Comparison of ENCODE assay signal across 24 cellular contexts in the genomic region with DNA sequence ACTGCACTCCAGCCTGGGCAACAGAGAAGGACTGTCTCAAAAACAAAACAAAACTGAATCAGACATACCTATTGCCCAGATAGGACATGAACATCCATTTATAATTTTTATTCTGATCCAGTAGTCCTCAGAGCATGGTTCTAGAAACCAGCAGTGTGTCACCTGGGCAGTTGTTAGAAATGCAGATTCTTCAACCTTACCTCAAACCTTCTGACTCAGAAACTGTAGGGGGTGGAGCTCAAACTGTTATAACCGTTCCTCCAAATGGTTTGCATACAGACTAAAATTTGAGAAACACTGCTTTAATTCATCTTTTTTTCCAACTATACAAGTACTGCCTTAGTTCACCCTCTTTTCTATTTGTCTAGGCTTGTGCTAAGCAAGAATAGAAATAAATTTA. TPM values are rescaled to one million over a fixed set of nuclear protein-coding genes. Genes with fewer than 3 reads are reported as not detected.
A peak's percentile ranks its signal among the peaks of the same experiment; 100 is the strongest.
DNase-seq lines count a peak whose midpoint lies in the region; ATAC-seq, FAIRE-seq and TF ChIP-seq lines count a peak whose summit lies in the region.
"Had no signal": no experiment of that assay in that cellular context is flagged by ENCODE, and none has a peak within 500 bp of the region (broad histone marks: within the 10 kb centered on the region; RNA-seq: fewer than 3 reads in every experiment).

No MANE protein-coding gene starts in this region.

- dilution Hi-C loops in IMR-90 (cut with HindIII; ENCODE audit: low sequenced_read_pairs, unreplicated experiment) = no loop called here

- H3K27ac ChIP-seq in IMR-90 (ENCODE audit: insufficient read depth, low read length) (no peak overlapping the region), GM12878 (ENCODE audit: control insufficient read depth, insufficient read depth) (no peak overlapping the region), parathyroid adenoma (no peak overlapping the region)
- H3K27ac ChIP-seq in CD8-positive, alpha-beta memory T cell (ENCODE audit: low read depth, low read length) = no peak overlapping the region
- H3K27ac ChIP-seq: gastroesophageal sphincter, spleen, WERI-Rb-1 had no signal

- no peak overlapping the region for H3K14ac ChIP-seq in IMR-90 (replicated peaks; ENCODE audit: low read depth, low read length)

- in situ Hi-C loops in IMR-90 (cut with MboI; ENCODE audit: low sequenced_read_pairs) = no loop called here
- in situ Hi-C loops in GM12878 (cut with MboI) = no loop called here

- H3K36me3 Mint-ChIP-seq in CD8-positive, alpha-beta memory T cell = peaks cover 0 to 35% (median 2%) of the 10 kb centered on the region in 3 donors

- H3K36me3 ChIP-seq in IMR-90 (ENCODE audit: control insufficient read depth, insufficient read depth, low read length) (peaks cover 12% of the 10 kb centered on the region), GM12878 (ENCODE audit: control insufficient read depth in 2 of 2, insufficient read depth in 2 of 2, low read length in 1 of 2) (peaks cover 7 to 11% of the 10 kb centered on the region in 2 experiments; a peak in 3 of 4 replicates), parathyroid adenoma (ENCODE audit: control insufficient read depth, insufficient read depth, low read length) (no peaks in the 10 kb centered on the region)
- peaks cover 11% of the 10 kb centered on the region for H3K36me3 ChIP-seq in CD8-positive, alpha-beta memory T cell (ENCODE audit: insufficient read depth, low read length)

- no peak overlapping the region for H3K9ac ChIP-seq in IMR-90 (ENCODE audit: low read depth, low read length)
- no peak overlapping the region for H3K9ac ChIP-seq in GM12878 (ENCODE audit: control insufficient read depth, insufficient read depth, low read length)
- no peak overlapping the region for H3K9ac ChIP-seq in parathyroid adenoma

- no peak for TF ChIP-seq EP300 in GM12878 (IDR thresholded peaks at IDR 0.05; ENCODE audit: borderline replicate concordance in 1 of 2, control insufficient read depth in 1 of 2, low read depth in 2 of 2, low read length in 2 of 2)

- H4K91ac ChIP-seq in IMR-90 (ENCODE audit: insufficient read depth, low read depth, low read length) = no peak overlapping the region

- no peaks in the 10 kb centered on the region; the same call in 1 of the 2 replicates for H3K9me1 ChIP-seq in IMR-90 (ENCODE audit: insufficient read depth, low read length)

- H3K18ac ChIP-seq in IMR-90 (ENCODE audit: low read depth, low read length) = no peak overlapping the region

- H2BK20ac ChIP-seq in IMR-90 (ENCODE audit: low read depth, low read length) = no peak overlapping the region

- intact Hi-C loops in IMR-90 (cut with micrococcal nuclease) = loop anchor here (5.0 kb wide), 1 partner anchor 97 kb away; a partner anchor contains a TSS
- intact Hi-C loops in GM12878 (cut with micrococcal nuclease; ENCODE audit: unreplicated experiment) = loop anchor here (10.0 kb wide), 1 partner anchor 575 kb away; a partner anchor contains a TSS

- no peak overlapping the region for H4K8ac ChIP-seq in IMR-90 (ENCODE audit: low read depth in 2 of 2, low read length in 2 of 2)

- TF ChIP-seq POLR2A in IMR-90 (IDR thresholded peaks at IDR 0.05; ENCODE audit: low read depth, low read length) = no peak
- TF ChIP-seq POLR2A in GM12878 (IDR thresholded peaks at IDR 0.05; ENCODE audit: low read depth, low read length) = no peak

- SMC1A ChIA-PET in GM12878 (lab: Charles Lee; ENCODE audit: uncharacterized antibody, unreplicated experiment) = no interaction called here

- H3K4me3 ChIP-seq in IMR-90 (ENCODE audit: insufficient read depth, low read depth, low read length) (no peak overlapping the region), GM12878 (no peak overlapping the region), parathyroid adenoma (ENCODE audit: low read depth, low read length) (peak overlapping the region; percentile 56)
- no peak overlapping the region for H3K4me3 ChIP-seq in CD8-positive, alpha-beta memory T cell (ENCODE audit: low read length)
- H3K4me3 ChIP-seq: gastroesophageal sphincter, lung had no signal

- BruUV-seq in IMR-90 (replicated peaks; lab: Mats Ljungman, UMichigan) (no TSS peak), GM12878 (replicated peaks; lab: Mats Ljungman, UMichigan) (no TSS peak)

- no peaks in the 10 kb centered on the region for H3K9me3 ChIP-seq in IMR-90 (ENCODE audit: control insufficient read depth, insufficient read depth, low read length)
- H3K9me3 ChIP-seq in GM12878 (replicated peaks; ENCODE audit: control insufficient read depth, insufficient read depth, low read length) = no peaks in the 10 kb centered on the region
- no peaks in the 10 kb centered on the region for H3K9me3 ChIP-seq in parathyroid adenoma (ENCODE audit: control insufficient read depth, low read length)
- no peaks in the 10 kb centered on the region for H3K9me3 ChIP-seq in CD8-positive, alpha-beta memory T cell (ENCODE audit: low read length)
- H3K9me3 ChIP-seq: gastroesophageal sphincter, spleen had no signal

- no peak overlapping the region for H3K4me3 Mint-ChIP-seq in CD8-positive, alpha-beta memory T cell
- H3K4me3 Mint-ChIP-seq: activated CD8-positive, alpha-beta T cell treated with anti-CD3 and anti-CD28 coated beads, Interleukin-2, amount 10 ng/mL, durations not matched to agents 7 days and 5 days; activated naive CD8-positive, alpha-beta T cell; activated T-cell treated with anti-CD3 and anti-CD28 coated beads, Interleukin-2, amount 50 U/mL, for 72 hours; CD14-positive monocyte; naive thymus-derived CD4-positive, alpha-beta T cell had no signal

- no peak overlapping the region for H2BK15ac ChIP-seq in IMR-90 (ENCODE audit: low read depth, low read length)

- H3K23ac ChIP-seq in IMR-90 (ENCODE audit: low read depth, low read length) = 0 out of 2 replicates have a peak overlapping the region, but pooled peaks have one; percentile 8

- TF ChIP-seq CTCF in IMR-90 (conservative IDR thresholded peaks at IDR 0.05; ENCODE audit: low read depth, low read length) = no peak
- TF ChIP-seq CTCF in GM12878 (IDR thresholded peaks at IDR 0.05 in 2 of 3, conservative IDR thresholded peaks at IDR 0.05 in 1 of 3; ENCODE audit: control insufficient read depth in 2 of 3, extremely low read depth in 1 of 3, insufficient read depth in 1 of 3, low read depth in 3 of 3, low read length in 3 of 3) = no peak
- no peak for TF ChIP-seq CTCF in parathyroid adenoma (IDR thresholded peaks at IDR 0.05)

- POLR2A ChIA-PET in IMR-90 (lab: Charles Lee; ENCODE audit: unreplicated experiment) = no interaction called here
- POLR2A ChIA-PET in GM12878 (lab: Charles Lee) = interaction anchor here (0.5 kb wide), 1 partner anchor 29 kb away, joined by 3 read pairs; no protein-coding TSS in a partner anchor
- POLR2A ChIA-PET in CD8-positive, alpha-beta memory T cell (lab: Charles Lee) = no interaction called here

- WGBS in IMR-90 (ENCODE audit: extremely low coverage in 2 of 2, insufficient read length in 1 of 2), 2 experiments = no CpG with 5 or more reads among the region's 1 CpG
- 86% methylated on average over 1 of the region's 1 CpG for WGBS in GM12878 (ENCODE audit: insufficient coverage, insufficient replicate concordance, low lambda C conversion rate, missing lambda C conversion rate)

- FAIRE-seq in GM12878 (lab: Jason Lieb, UNC) = no peak
- FAIRE-seq: A204.1, HTR-8/SVneo had no signal

- H3K4me1 ChIP-seq in IMR-90 (ENCODE audit: control insufficient read depth, insufficient read depth, low read length) (no peaks in the 10 kb centered on the region; the same call in none of the 2 replicates), GM12878 (ENCODE audit: control insufficient read depth, insufficient read depth, low read length) (peaks cover 9% of the 10 kb centered on the region; the same call in 1 of the 2 replicates), parathyroid adenoma (peaks cover 5% of the 10 kb centered on the region)
- peaks cover 17% of the 10 kb centered on the region for H3K4me1 ChIP-seq in CD8-positive, alpha-beta memory T cell (ENCODE audit: insufficient read depth, low read length)

- H2AK9ac ChIP-seq in IMR-90 (replicated peaks; ENCODE audit: low read depth, low read length, poor library complexity) = no peak overlapping the region

- H3K27ac Mint-ChIP-seq in CD8-positive, alpha-beta memory T cell = peak overlapping the region in 1 of 8 donors; percentile 33
- H3K27ac Mint-ChIP-seq: activated CD8-positive, alpha-beta T cell treated with anti-CD3 and anti-CD28 coated beads, Interleukin-2, amount 10 ng/mL, durations not matched to agents 7 days and 5 days; activated naive CD8-positive, alpha-beta T cell; activated T-cell treated with anti-CD3 and anti-CD28 coated beads, Interleukin-2, amount 50 U/mL, for 72 hours had no signal

- H3K9me3 Mint-ChIP-seq in CD8-positive, alpha-beta memory T cell = no peaks in the 10 kb centered on the region
- H3K9me3 Mint-ChIP-seq: activated T-cell treated with anti-CD3 and anti-CD28 coated beads, Interleukin-2, amount 50 U/mL, for 72 hours; brain; CD14-positive monocyte had no signal

- ATAC-seq in IMR-90 (ENCODE audit: low read depth) (no peak), GM12878 (no peak), HG03457 (IDR thresholded peaks at IDR 0.05; ENCODE audit: unreplicated experiment) (no peak), HG03342 (IDR thresholded peaks at IDR 0.05; ENCODE audit: unreplicated experiment) (no peak)
- ATAC-seq: activated CD8-positive, alpha-beta T cell treated with anti-CD3 and anti-CD28 coated beads, Interleukin-2, amount 10 ng/mL, durations not matched to agents 7 days and 5 days; activated T-cell treated with anti-CD3 and anti-CD28 coated beads, Interleukin-2, amount 50 U/mL, for 72 hours; gastroesophageal sphincter; naive thymus-derived CD4-positive, alpha-beta T cell had no signal

- H2AFZ ChIP-seq in IMR-90 (replicated peaks; ENCODE audit: low read length, poor library complexity) (no peak overlapping the region), GM12878 (ENCODE audit: control insufficient read depth, low read depth, low read length) (no peak overlapping the region), parathyroid adenoma (no peak overlapping the region)

- CTCF ChIA-PET in IMR-90 (lab: Yijun Ruan, JAX) = no interaction called here
- CTCF ChIA-PET in GM12878 (lab: Yijun Ruan, JAX) = no interaction called here
- CTCF ChIA-PET in CD8-positive, alpha-beta memory T cell (lab: Charles Lee) = interaction anchor here (1.2 kb wide), 1 partner anchor 19 kb away, joined by 3 read pairs; no protein-coding TSS in a partner anchor

- H3K4me2 ChIP-seq in IMR-90 (ENCODE audit: low read depth, low read length) (no peak overlapping the region), GM12878 (ENCODE audit: control insufficient read depth, insufficient read depth) (peak overlapping the region; percentile 23; the same call in 1 of the 2 replicates), parathyroid adenoma (ENCODE audit: low read length) (peak overlapping the region; percentile 80)

- no peak for TF ChIP-seq RAD21 in IMR-90 (IDR thresholded peaks at IDR 0.05; ENCODE audit: low read length)
- no peak for TF ChIP-seq RAD21 in GM12878 (IDR thresholded peaks at IDR 0.05; ENCODE audit: insufficient read depth, low read depth, low read length)

- peaks cover 42% of the 10 kb centered on the region for H4K20me1 ChIP-seq in IMR-90 (ENCODE audit: insufficient read depth, low read length)
- peaks cover 4% of the 10 kb centered on the region; the same call in 1 of the 2 replicates for H4K20me1 ChIP-seq in GM12878 (ENCODE audit: control insufficient read depth, insufficient read depth)

- H3K4me1 Mint-ChIP-seq in CD8-positive, alpha-beta memory T cell = peaks cover 36 to 64% (median 44%) of the 10 kb centered on the region in 3 donors

- H2BK120ac ChIP-seq in IMR-90 (ENCODE audit: low read depth, low read length) = no peak overlapping the region

- peaks cover 11 to 49% of the 10 kb centered on the region in 2 experiments for H3K79me1 ChIP-seq in IMR-90 (ENCODE audit: low read depth in 1 of 2, low read length in 2 of 2)

- H3K4ac ChIP-seq in IMR-90 (ENCODE audit: low read depth, low read length) = no peak overlapping the region

- DNase-seq in NCI-H526 treated with DMSO at 0.1 percent for 48 hours (lab: John Stamatoyannopoulos, UW) (peak; percentile 17), NCI-H526 (lab: John Stamatoyannopoulos, UW) (no peak), IMR-90 (no peak), GM12878 (ENCODE audit: low read depth, low spot score) (no peak)
- no peak for DNase-seq in CD8-positive, alpha-beta memory T cell
- DNase-seq: activated CD8-positive, alpha-beta T cell treated with anti-CD3 and anti-CD28 coated beads, Interleukin-2, amount 10 ng/mL, durations not matched to agents 7 days and 5 days; activated T-cell treated with anti-CD3 and anti-CD28 coated beads, Interleukin-2, amount 50 U/mL, for 72 hours; DMS153; erythroblast; naive thymus-derived CD4-positive, alpha-beta T cell; NCI-H1436 treated with DMSO at 0.1 percent for 48 hours; spleen; T-helper 1 cell; WERI-Rb-1 had no signal

- no peak overlapping the region for H2AK5ac ChIP-seq in IMR-90 (ENCODE audit: low read depth, low read length)

- no peak overlapping the region for H2BK5ac ChIP-seq in IMR-90 (ENCODE audit: low read depth, low read length, poor library complexity, severe bottlenecking)

- no peak overlapping the region; the same call in 1 of the 2 replicates for H4K5ac ChIP-seq in IMR-90 (ENCODE audit: low read depth, low read length)

- no peaks in the 10 kb centered on the region for H3K27me3 Mint-ChIP-seq in CD8-positive, alpha-beta memory T cell
- H3K27me3 Mint-ChIP-seq: activated naive CD8-positive, alpha-beta T cell; naive thymus-derived CD4-positive, alpha-beta T cell had no signal

- RAD21 ChIA-PET in GM12878 (lab: Charles Lee; ENCODE audit: unreplicated experiment) = no interaction called here

- H3K56ac ChIP-seq in IMR-90 (ENCODE audit: extremely low read depth, insufficient read depth, low read length) = no peak overlapping the region

- H3K27me3 ChIP-seq in IMR-90 (ENCODE audit: control insufficient read depth, insufficient read depth, low read length) = no peaks in the 10 kb centered on the region
- no peaks in the 10 kb centered on the region for H3K27me3 ChIP-seq in GM12878 (replicated peaks in 1 of 2; ENCODE audit: control insufficient read depth in 2 of 2, insufficient read depth in 2 of 2, low read length in 1 of 2)
- H3K27me3 ChIP-seq in parathyroid adenoma (ENCODE audit: control insufficient read depth, insufficient read depth, low read length) = no peaks in the 10 kb centered on the region
- H3K27me3 ChIP-seq in CD8-positive, alpha-beta memory T cell (ENCODE audit: insufficient read depth, low read length, poor library complexity, severe bottlenecking) = no peaks in the 10 kb centered on the region
- H3K27me3 ChIP-seq: gastroesophageal sphincter, spleen had no signal

- H3K79me2 ChIP-seq in GM12878 (ENCODE audit: control insufficient read depth, insufficient read depth, low read length) (peaks cover 76% of the 10 kb centered on the region), parathyroid adenoma (peaks cover 26% of the 10 kb centered on the region)

RNA-seq across cellular contexts. Expression of a gene that starts 6.0 kb away (rescaled TPM):
- total RNA-seq in IMR-90 (2012; rRNA removed) (56.6 and 85.0 TPM in 2 replicates), GM12878 (2014; rRNA removed) (177 and 183 TPM in 2 replicates), GM12878 (2014; rRNA removed; fragmentation: Illumina TruSeq; extraction: Trizol) (276 and 278 TPM in 2 replicates), GM12878 (2021) (180 and 184 TPM in 2 replicates)
- polyA plus RNA-seq in IMR-90 (2012; rRNA removed) (98.2 and 124 TPM in 2 replicates), GM12878 (2011; rRNA removed) (187 and 191 TPM in 2 replicates), GM12878 (2014; fragmentation: Illumina TruSeq; extraction: Trizol) (321 and 355 TPM in 2 replicates), GM12878 (2014; fragmentation: Nextera tagmentation; extraction: Ambion mirVana) (100 to 1,000 TPM; 111 to 175 TPM), GM12878 (2014; rRNA removed) (195 and 220 TPM in 2 replicates), GM12878 (2016; fragmentation: Nextera tagmentation; extraction: Ambion mirVana) (100 to 1,000 TPM; 234 to 238 TPM)
- 38.2 and 66.5 TPM in 2 replicates for polyA plus RNA-seq in IMR-90 (2012; cell fraction: cytosol; rRNA removed)
- polyA plus RNA-seq in IMR-90 (2012; cell fraction: nucleus; rRNA removed; ENCODE audit: low replicate concordance) = 47.5 and 89.7 TPM in 2 replicates
- 189 and 195 TPM in 2 replicates for total RNA-seq in GM12878 (2013; cell fraction: nucleolus; rRNA removed)
- polyA plus RNA-seq in GM12878 (2011; ENCODE audit: low read depth) = 98.4 TPM
- polyA plus RNA-seq in GM12878 (2011; cell fraction: cytosol; rRNA removed) = 127 and 155 TPM in 2 replicates
- polyA plus RNA-seq in GM12878 (2011; cell fraction: nucleus; rRNA removed) = 201 and 270 TPM in 2 replicates
- 117 and 125 TPM in 2 replicates for polyA plus RNA-seq in GM12878 (2012)
- polyA minus RNA-seq in GM12878 (2011; rRNA and poly(A)+ RNA removed) = 143 and 157 TPM in 2 replicates
- polyA minus RNA-seq in GM12878 (2011; cell fraction: cytosol; rRNA and poly(A)+ RNA removed) = 77.1 and 87.6 TPM in 2 replicates
- 68.7 and 103 TPM in 2 replicates for polyA minus RNA-seq in GM12878 (2011; cell fraction: nucleus; rRNA and poly(A)+ RNA removed)
- 100 to 1,000 TPM; 212 to 219 TPM for total RNA-seq in CD8-positive, alpha-beta memory T cell
- polyA plus RNA-seq in CD8-positive, alpha-beta memory T cell = 79.9 TPM

RNA-seq across cellular contexts. Expression of a gene that starts 34.0 kb away (rescaled TPM):
- 0.18 and 0.56 TPM in 2 replicates for total RNA-seq in IMR-90 (2012; rRNA removed)
- 0.26 and 0.30 TPM in 2 replicates for polyA plus RNA-seq in IMR-90 (2012; rRNA removed)
- polyA plus RNA-seq in IMR-90 (2012; cell fraction: cytosol; rRNA removed) = 0.09 and 0.26 TPM in 2 replicates
- polyA plus RNA-seq in IMR-90 (2012; cell fraction: nucleus; rRNA removed; ENCODE audit: low replicate concordance) = 2.4 and 3.6 TPM in 2 replicates
- 11.5 and 12.1 TPM in 2 replicates for total RNA-seq in GM12878 (2013; cell fraction: nucleolus; rRNA removed)
- 1.1 and 1.8 TPM in 2 replicates for total RNA-seq in GM12878 (2014; rRNA removed)
- total RNA-seq in GM12878 (2014; rRNA removed; fragmentation: Illumina TruSeq; extraction: Trizol) = 0.64 and 0.76 TPM in 2 replicates
- total RNA-seq in GM12878 (2021) = 1.7 and 1.9 TPM in 2 replicates
- polyA plus RNA-seq in GM12878 (2011; ENCODE audit: low read depth) = 0.38 TPM
- polyA plus RNA-seq in GM12878 (2011; rRNA removed) = 0.46 and 0.87 TPM in 2 replicates
- 0.75 and 1.0 TPM in 2 replicates for polyA plus RNA-seq in GM12878 (2011; cell fraction: cytosol; rRNA removed)
- 7.8 and 9.1 TPM in 2 replicates for polyA plus RNA-seq in GM12878 (2011; cell fraction: nucleus; rRNA removed)
- polyA plus RNA-seq in GM12878 (2012) = 0.62 and 0.67 TPM in 2 replicates
- 0.24 and 0.40 TPM in 2 replicates for polyA plus RNA-seq in GM12878 (2014; fragmentation: Illumina TruSeq; extraction: Trizol)
- under 1 TPM; 0.15 to 0.32 TPM for polyA plus RNA-seq in GM12878 (2014; fragmentation: Nextera tagmentation; extraction: Ambion mirVana)
- 1.2 and 1.6 TPM in 2 replicates for polyA plus RNA-seq in GM12878 (2014; rRNA removed)
- under 1 TPM; 0.16 to 0.62 TPM for polyA plus RNA-seq in GM12878 (2016; fragmentation: Nextera tagmentation; extraction: Ambion mirVana)
- polyA minus RNA-seq in GM12878 (2011; rRNA and poly(A)+ RNA removed) = 2.0 and 3.1 TPM in 2 replicates
- polyA minus RNA-seq in GM12878 (2011; cell fraction: cytosol; rRNA and poly(A)+ RNA removed) = not detected in 2 replicates
- polyA minus RNA-seq in GM12878 (2011; cell fraction: nucleus; rRNA and poly(A)+ RNA removed) = 2.9 and 6.4 TPM in 2 replicates
- 1 to 10 TPM; 1.4 TPM for total RNA-seq in CD8-positive, alpha-beta memory T cell
- 0.13 TPM for polyA plus RNA-seq in CD8-positive, alpha-beta memory T cell
- polyA plus RNA-seq: CD14-positive monocyte had no signal

RNA-seq across cellular contexts. Expression of a gene that starts 39.2 kb away (rescaled TPM):
- total RNA-seq in IMR-90 (2012; rRNA removed) (122 and 151 TPM in 2 replicates), GM12878 (2014; rRNA removed) (208 and 209 TPM in 2 replicates), GM12878 (2014; rRNA removed; fragmentation: Illumina TruSeq; extraction: Trizol) (187 and 189 TPM in 2 replicates), GM12878 (2021) (259 and 260 TPM in 2 replicates)
- polyA plus RNA-seq in IMR-90 (2012; rRNA removed) (141 and 144 TPM in 2 replicates), GM12878 (2011; rRNA removed) (243 and 335 TPM in 2 replicates), GM12878 (2014; fragmentation: Illumina TruSeq; extraction: Trizol) (182 and 222 TPM in 2 replicates), GM12878 (2014; fragmentation: Nextera tagmentation; extraction: Ambion mirVana) (100 to 1,000 TPM; 199 to 200 TPM), GM12878 (2014; rRNA removed) (253 and 265 TPM in 2 replicates), GM12878 (2016; fragmentation: Nextera tagmentation; extraction: Ambion mirVana) (100 to 1,000 TPM; 309 to 334 TPM)
- polyA plus RNA-seq in IMR-90 (2012; cell fraction: cytosol; rRNA removed) = 162 and 164 TPM in 2 replicates
- 137 and 158 TPM in 2 replicates for polyA plus RNA-seq in IMR-90 (2012; cell fraction: nucleus; rRNA removed; ENCODE audit: low replicate concordance)
- total RNA-seq in GM12878 (2013; cell fraction: nucleolus; rRNA removed) = 82.3 and 85.2 TPM in 2 replicates
- 223 TPM for polyA plus RNA-seq in GM12878 (2011; ENCODE audit: low read depth)
- 422 and 450 TPM in 2 replicates for polyA plus RNA-seq in GM12878 (2011; cell fraction: cytosol; rRNA removed)
- polyA plus RNA-seq in GM12878 (2011; cell fraction: nucleus; rRNA removed) = 238 and 249 TPM in 2 replicates
- polyA plus RNA-seq in GM12878 (2012) = 188 and 204 TPM in 2 replicates
- polyA minus RNA-seq in GM12878 (2011; rRNA and poly(A)+ RNA removed) = 265 and 347 TPM in 2 replicates
- 80.9 and 94.5 TPM in 2 replicates for polyA minus RNA-seq in GM12878 (2011; cell fraction: cytosol; rRNA and poly(A)+ RNA removed)
- polyA minus RNA-seq in GM12878 (2011; cell fraction: nucleus; rRNA and poly(A)+ RNA removed) = 56.6 and 85.1 TPM in 2 replicates
- 100 to 1,000 TPM; 204 to 217 TPM for total RNA-seq in CD8-positive, alpha-beta memory T cell
- polyA plus RNA-seq in CD8-positive, alpha-beta memory T cell = 98.3 TPM
